1 cellular context compared by ENCODE assay signal in genomic region chr3:113746069-113746954, GRCh38.
A peak's percentile ranks its signal among the peaks of the same experiment; 100 is the strongest.
TF ChIP-seq lines count a peak whose summit lies in the region.

NAA50 (minus strand) TSS chr3:113746249; CDS start chr3:113745949, 300 bp downstream.

TF ChIP-seq in HepG2, 621 proteins besides CTCF, POLR2A, EP300 and RAD21 (continued from another document and continues in another):
- TF ChIP-seq ZNF282 (IDR thresholded peaks at IDR 0.05; ENCODE audit: partially characterized antibody) (no peak), SRSF9 (IDR thresholded peaks at IDR 0.05; ENCODE audit: borderline replicate concordance, insufficient read depth, low read depth, low read length, poor library complexity, severe bottlenecking) (no peak), ATF1 (CRISPR knock-in tag; IDR thresholded peaks at IDR 0.05) (peak; percentile 88), ARNT2 (CRISPR knock-in tag; IDR thresholded peaks at IDR 0.05; ENCODE audit: low read depth) (peak; percentile 67; the same call in 1 of the 2 replicates), MEIS2 (CRISPR knock-in tag; IDR thresholded peaks at IDR 0.05) (peak; percentile 48; the same call in 1 of the 2 replicates), ZNF382 (CRISPR knock-in tag; IDR thresholded peaks at IDR 0.05; ENCODE audit: borderline replicate concordance) (no peak), NCOA5 (CRISPR knock-in tag; IDR thresholded peaks at IDR 0.05) (no peak), ZMAT5 (CRISPR knock-in tag; IDR thresholded peaks at IDR 0.05; ENCODE audit: borderline replicate concordance, low read depth) (no peak), NR3C1 (CRISPR knock-in tag; IDR thresholded peaks at IDR 0.05) (no peak), DR1 (CRISPR knock-in tag; IDR thresholded peaks at IDR 0.05) (no peak; the same call in 1 of the 2 replicates), MAFG (CRISPR knock-in tag; IDR thresholded peaks at IDR 0.05) (no peak), DNMT3B (CRISPR knock-in tag; conservative IDR thresholded peaks at IDR 0.05) (no peak), POLR2AphosphoS2 (IDR thresholded peaks at IDR 0.05; ENCODE audit: low read depth, low read length) (no peak), ZNF256 (CRISPR knock-in tag; conservative IDR thresholded peaks at IDR 0.05) (no peak), GMEB2 (CRISPR knock-in tag; IDR thresholded peaks at IDR 0.05; ENCODE audit: low read depth) (peak; percentile 15; the same call in 1 of the 2 replicates), HDAC6 (IDR thresholded peaks at IDR 0.05; ENCODE audit: low read depth, low read length) (no peak), GATAD1 (CRISPR knock-in tag; IDR thresholded peaks at IDR 0.05) (peak; percentile 89), ZNF704 (CRISPR knock-in tag; IDR thresholded peaks at IDR 0.05; ENCODE audit: borderline replicate concordance) (no peak), ZBTB39 (CRISPR knock-in tag; IDR thresholded peaks at IDR 0.05) (peak; percentile 94), ZBTB3 (CRISPR knock-in tag; IDR thresholded peaks at IDR 0.05; ENCODE audit: borderline replicate concordance, low read depth) (no peak), AGO2 (optimal IDR thresholded peaks at IDR 0.05; ENCODE audit: low read depth, low read length) (peak; percentile 84), KLF6 (CRISPR knock-in tag; IDR thresholded peaks at IDR 0.05) (no peak), ZBED4 (CRISPR knock-in tag; IDR thresholded peaks at IDR 0.05; ENCODE audit: borderline replicate concordance) (peak; percentile 54; the same call in 1 of the 2 replicates), ZMYM3 (CRISPR knock-in tag; IDR thresholded peaks at IDR 0.05) (no peak), SOX13 (IDR thresholded peaks at IDR 0.05) (no peak; the same call in 1 of the 2 replicates), SOX13 (CRISPR knock-in tag; conservative IDR thresholded peaks at IDR 0.05 in 1 of 2, IDR thresholded peaks at IDR 0.05 in 1 of 2) (peak in 1 of 2 experiments; percentile 13; a peak in 1 of 4 replicates), FOXM1 (CRISPR knock-in tag; IDR thresholded peaks at IDR 0.05) (no peak), MAX (IDR thresholded peaks at IDR 0.05) (peak; percentile 93), ZNF580 (CRISPR knock-in tag; IDR thresholded peaks at IDR 0.05; ENCODE audit: borderline replicate concordance, low read depth) (no peak; the same call in 1 of the 2 replicates), ZNF33B (CRISPR knock-in tag; IDR thresholded peaks at IDR 0.05) (no peak), SCMH1 (CRISPR knock-in tag; IDR thresholded peaks at IDR 0.05; ENCODE audit: borderline replicate concordance) (no peak), ZHX2 (IDR thresholded peaks at IDR 0.05; ENCODE audit: low read depth) (peak; percentile 74), ZHX2 (CRISPR knock-in tag; IDR thresholded peaks at IDR 0.05; ENCODE audit: borderline replicate concordance) (no peak), ZNF720 (CRISPR knock-in tag; IDR thresholded peaks at IDR 0.05) (no peak), SUZ12 (IDR thresholded peaks at IDR 0.05; ENCODE audit: low read depth, low read length) (no peak), NFKBIZ (CRISPR knock-in tag; IDR thresholded peaks at IDR 0.05) (no peak), ZSCAN20 (CRISPR knock-in tag; IDR thresholded peaks at IDR 0.05; ENCODE audit: borderline replicate concordance) (no peak), SOX6 (IDR thresholded peaks at IDR 0.05) (no peak), SOX6 (CRISPR knock-in tag; IDR thresholded peaks at IDR 0.05) (peak; percentile 18), HCFC1 (IDR thresholded peaks at IDR 0.05; ENCODE audit: low read depth, low read length) (peak; percentile 37; the same call in 1 of the 2 replicates), TAF1 (CRISPR knock-in tag; IDR thresholded peaks at IDR 0.05) (peak; percentile 73), ZSCAN30 (CRISPR knock-in tag; IDR thresholded peaks at IDR 0.05) (no peak), ZBTB44 (CRISPR knock-in tag; IDR thresholded peaks at IDR 0.05) (no peak), TP53 (CRISPR knock-in tag; conservative IDR thresholded peaks at IDR 0.05) (no peak), ZBTB33 (CRISPR knock-in tag; IDR thresholded peaks at IDR 0.05) (no peak), ZNF10 (CRISPR knock-in tag; IDR thresholded peaks at IDR 0.05; ENCODE audit: borderline replicate concordance, low read depth) (no peak), CHCHD3 (CRISPR knock-in tag; IDR thresholded peaks at IDR 0.05) (no peak), TBX2 (CRISPR knock-in tag; IDR thresholded peaks at IDR 0.05; ENCODE audit: borderline replicate concordance) (no peak; the same call in 1 of the 2 replicates)
